1 cellular context compared by ENCODE assay signal in the genomic region with DNA sequence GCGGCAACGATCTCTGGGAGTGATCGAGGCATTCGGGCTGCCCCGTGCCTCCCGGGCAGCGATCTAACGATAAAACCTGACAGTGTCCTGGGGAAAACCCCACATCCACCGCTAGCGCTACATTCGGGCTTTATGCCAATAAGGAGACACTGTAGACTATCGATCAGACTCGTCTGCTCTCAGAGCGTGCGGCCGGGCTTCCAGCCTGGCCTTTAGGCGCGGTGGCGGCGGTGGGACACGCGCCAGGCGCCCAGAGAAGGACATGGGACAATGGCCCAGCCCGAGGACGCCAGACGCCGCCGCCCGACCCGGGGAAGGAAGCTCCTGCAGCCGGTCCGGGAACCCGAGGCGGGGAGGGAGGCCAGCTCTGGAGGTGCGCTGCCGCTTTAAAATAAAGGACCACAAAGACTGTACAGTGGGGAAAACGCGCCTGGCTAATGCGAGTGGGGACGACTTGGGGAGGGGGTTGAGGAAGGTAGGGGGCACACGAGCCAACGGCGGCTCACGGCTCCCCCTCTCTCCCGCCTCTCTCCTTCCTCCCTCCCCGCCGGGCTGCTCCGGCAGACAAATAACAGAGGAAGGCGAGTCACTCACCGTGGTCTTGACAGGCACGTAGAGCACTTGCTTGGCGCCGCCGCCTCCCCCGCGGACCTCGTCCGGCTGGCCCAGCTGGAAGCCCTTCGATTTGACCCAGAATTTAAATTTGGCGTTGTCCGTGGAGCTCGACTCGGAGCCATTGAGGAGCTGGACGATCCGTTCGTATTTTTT.
TF ChIP-seq lines count a peak whose summit lies in the region.

No MANE protein-coding gene starts in this region.

TF ChIP-seq in IMR-90, 13 proteins besides CTCF, POLR2A, EP300 and RAD21 (continued from another document):
- TF ChIP-seq, protein P1, sequence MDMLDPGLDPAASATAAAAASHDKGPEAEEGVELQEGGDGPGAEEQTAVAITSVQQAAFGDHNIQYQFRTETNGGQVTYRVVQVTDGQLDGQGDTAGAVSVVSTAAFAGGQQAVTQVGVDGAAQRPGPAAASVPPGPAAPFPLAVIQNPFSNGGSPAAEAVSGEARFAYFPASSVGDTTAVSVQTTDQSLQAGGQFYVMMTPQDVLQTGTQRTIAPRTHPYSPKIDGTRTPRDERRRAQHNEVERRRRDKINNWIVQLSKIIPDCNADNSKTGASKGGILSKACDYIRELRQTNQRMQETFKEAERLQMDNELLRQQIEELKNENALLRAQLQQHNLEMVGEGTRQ (IDR thresholded peaks at IDR 0.05; ENCODE audit: low read depth, low read length), result no peak
- TF ChIP-seq MXI1 (IDR thresholded peaks at IDR 0.05; ENCODE audit: borderline replicate concordance, low read depth, low read length) (no peak), MAZ (IDR thresholded peaks at IDR 0.05; ENCODE audit: borderline replicate concordance, low read depth, low read length) (no peak)
